In the genomic region with DNA sequence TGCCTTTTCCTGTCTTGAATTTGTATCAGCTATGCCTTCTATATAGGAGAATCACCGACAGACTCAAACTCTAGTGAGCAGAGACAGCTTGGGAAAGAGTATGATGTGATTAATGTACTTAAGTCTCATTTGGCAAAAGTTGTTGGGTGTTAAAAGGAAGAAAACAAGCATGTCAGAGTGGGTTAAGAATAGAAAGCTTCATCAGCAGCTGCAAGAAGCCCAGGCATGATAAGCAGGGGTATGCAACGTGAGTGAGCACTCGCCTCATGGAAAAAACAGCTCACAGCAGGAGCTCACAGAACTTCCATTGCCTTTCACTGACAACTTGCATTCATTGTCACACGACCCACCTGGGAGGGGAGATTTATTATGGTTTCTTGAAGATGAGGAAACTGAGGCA, we compare ENCODE assay signal across 12 cellular contexts. TPM values are rescaled to one million over a fixed set of nuclear protein-coding genes. Genes with fewer than 3 reads are reported as not detected.
DNase-seq lines count a peak whose midpoint lies in the region; ATAC-seq and TF ChIP-seq lines count a peak whose summit lies in the region.
"Had no signal": no experiment of that assay in that cellular context is flagged by ENCODE, and none has a peak within 500 bp of the region (broad histone marks: within the 10 kb centered on the region; RNA-seq: fewer than 3 reads in every experiment).

No MANE protein-coding gene starts in this region.

- H3K27ac ChIP-seq in SJCRH30 (no peak overlapping the region), right atrium auricular region (peak overlapping the region; percentile 64 to 96)
- no peak overlapping the region for H3K27ac ChIP-seq in CD8-positive, alpha-beta memory T cell (ENCODE audit: low read depth, low read length)
- H3K27ac ChIP-seq: RWPE1 had no signal

- H3K27me3 ChIP-seq in SJCRH30: no peaks in the 10 kb centered on the region
- H3K27me3 ChIP-seq in right atrium auricular region: no peaks in the 10 kb centered on the region
- no peaks in the 10 kb centered on the region for H3K27me3 ChIP-seq in CD8-positive, alpha-beta memory T cell (ENCODE audit: insufficient read depth, low read length, poor library complexity, severe bottlenecking)

- POLR2A ChIA-PET in CD8-positive, alpha-beta memory T cell (lab: Charles Lee): no interaction called here

- CTCF ChIA-PET in CD8-positive, alpha-beta memory T cell (lab: Charles Lee): no interaction called here

- no peaks in the 10 kb centered on the region for H3K9me3 Mint-ChIP-seq in activated T-cell treated with anti-CD3 and anti-CD28 coated beads, Interleukin-2, amount 50 U/mL, for 72 hours
- H3K9me3 Mint-ChIP-seq in CD8-positive, alpha-beta memory T cell: no peaks in the 10 kb centered on the region

- peaks cover 76% of the 10 kb centered on the region for H3K4me1 Mint-ChIP-seq in activated T-cell treated with anti-CD3 and anti-CD28 coated beads, Interleukin-2, amount 50 U/mL, for 72 hours (ENCODE audit: low read depth)
- H3K4me1 Mint-ChIP-seq in CD8-positive, alpha-beta memory T cell: peaks cover 4 to 18% (median 10%) of the 10 kb centered on the region in 3 donors

- no peaks in the 10 kb centered on the region for H3K36me3 Mint-ChIP-seq in activated T-cell treated with anti-CD3 and anti-CD28 coated beads, Interleukin-2, amount 50 U/mL, for 72 hours (ENCODE audit: insufficient read depth in 2 of 2)
- H3K36me3 Mint-ChIP-seq in CD8-positive, alpha-beta memory T cell: peaks cover 0 to 4% (median 2%) of the 10 kb centered on the region in 3 donors

- H3K9me3 ChIP-seq in SJCRH30 (replicated peaks) (no peaks in the 10 kb centered on the region), right atrium auricular region (no peaks in the 10 kb centered on the region)
- H3K9me3 ChIP-seq in CD8-positive, alpha-beta memory T cell (ENCODE audit: low read length): no peaks in the 10 kb centered on the region
- H3K9me3 ChIP-seq: Caco-2 had no signal

- peak; percentile 58 to 66 for ATAC-seq in activated T-cell treated with anti-CD3 and anti-CD28 coated beads, Interleukin-2, amount 50 U/mL, for 72 hours (replicated peaks in 1 of 2)
- ATAC-seq in HG03460 (IDR thresholded peaks at IDR 0.05; ENCODE audit: unreplicated experiment) (no peak), GM21381 (IDR thresholded peaks at IDR 0.05; ENCODE audit: unreplicated experiment) (no peak)

- DNase-seq in SJCRH30 (peak; percentile 32 to 59), right atrium auricular region (ENCODE audit: low spot score) (peak; percentile 63)
- peak; percentile 47 to 53 for DNase-seq in activated T-cell treated with anti-CD3 and anti-CD28 coated beads, Interleukin-2, amount 50 U/mL, for 72 hours
- DNase-seq in stimulated activated CD8-positive, alpha-beta memory T cell treated with anti-CD3 and anti-CD28 coated beads, Interleukin-12 subunit alpha, Interleukin-12 subunit beta, amount 100 ng/mL, for 24 hours (ENCODE audit: extremely low read depth): peak; percentile 14
- DNase-seq in CD8-positive, alpha-beta memory T cell: no peak
- DNase-seq: Caco-2, cortex of kidney, NCI-H2029 treated with DMSO at 0.1 percent for 48 hours had no signal

- H3K4me1 ChIP-seq in SJCRH30 (peaks cover 34% of the 10 kb centered on the region), right atrium auricular region (peaks cover 0 to 19% of the 10 kb centered on the region in 2 donors)
- peaks cover 5% of the 10 kb centered on the region for H3K4me1 ChIP-seq in CD8-positive, alpha-beta memory T cell (ENCODE audit: insufficient read depth, low read length)

- no peaks in the 10 kb centered on the region for H3K27me3 Mint-ChIP-seq in activated T-cell treated with anti-CD3 and anti-CD28 coated beads, Interleukin-2, amount 50 U/mL, for 72 hours (ENCODE audit: low read depth)
- no peaks in the 10 kb centered on the region for H3K27me3 Mint-ChIP-seq in CD8-positive, alpha-beta memory T cell

- H3K36me3 ChIP-seq in SJCRH30 (no peaks in the 10 kb centered on the region), right atrium auricular region (no peaks in the 10 kb centered on the region)
- no peaks in the 10 kb centered on the region for H3K36me3 ChIP-seq in CD8-positive, alpha-beta memory T cell (ENCODE audit: insufficient read depth, low read length)

- H3K27ac Mint-ChIP-seq in activated T-cell treated with anti-CD3 and anti-CD28 coated beads, Interleukin-2, amount 50 U/mL, for 72 hours: peak overlapping the region; percentile 13
- H3K27ac Mint-ChIP-seq in CD8-positive, alpha-beta memory T cell: no peak overlapping the region

- peak overlapping the region; percentile 15 to 29 for H3K4me3 Mint-ChIP-seq in activated T-cell treated with anti-CD3 and anti-CD28 coated beads, Interleukin-2, amount 50 U/mL, for 72 hours
- H3K4me3 Mint-ChIP-seq in CD8-positive, alpha-beta memory T cell: no peak overlapping the region

- H3K4me3 ChIP-seq in SJCRH30: no peak overlapping the region
- H3K4me3 ChIP-seq in right atrium auricular region: no peak overlapping the region
- H3K4me3 ChIP-seq in CD8-positive, alpha-beta memory T cell (ENCODE audit: low read length): no peak overlapping the region
- H3K4me3 ChIP-seq: skin epidermis had no signal

- TF ChIP-seq CTCF in right atrium auricular region (IDR thresholded peaks at IDR 0.05): no peak

RNA-seq across cellular contexts. Expression of a gene that starts 35.9 kb away (rescaled TPM):
- total RNA-seq in SJCRH30 (2014; rRNA removed; shearing (Covaris generic)): 83.3 and 88.8 TPM in 2 replicates
- total RNA-seq in activated T-cell treated with anti-CD3 and anti-CD28 coated beads, Interleukin-2, amount 50 U/mL, for 72 hours: 100 to 1,000 TPM; 177 to 213 TPM
- total RNA-seq in right atrium auricular region: 100 to 1,000 TPM; 195 to 215 TPM
- 100 to 1,000 TPM; 174 to 176 TPM for total RNA-seq in CD8-positive, alpha-beta memory T cell
- polyA plus RNA-seq in CD8-positive, alpha-beta memory T cell: 47.4 TPM

RNA-seq across cellular contexts. Expression of a gene that starts 53.3 kb away (rescaled TPM):
- 0.24 TPM in 1 of 2 replicates, not detected in the other for total RNA-seq in SJCRH30 (2014; rRNA removed; shearing (Covaris generic))
- 1 to 10 TPM; 3.0 to 8.1 TPM for total RNA-seq in activated T-cell treated with anti-CD3 and anti-CD28 coated beads, Interleukin-2, amount 50 U/mL, for 72 hours
- 1 to 10 TPM; 5.4 to 8.8 TPM for total RNA-seq in right atrium auricular region
- 1 to 10 TPM; 3.3 to 4.2 TPM for total RNA-seq in CD8-positive, alpha-beta memory T cell
- 47.1 TPM for polyA plus RNA-seq in CD8-positive, alpha-beta memory T cell

Comparison
In these comparisons a context has a peak if more than half of its experiments do, and no peak if none do; other contexts are left out.
1. DNase-seq: peak in SJCRH30 (2 of 2), activated T-cell treated with anti-CD3 and anti-CD28 coated beads, Interleukin-2, amount 50 U/mL, for 72 hours (2 of 2), right atrium auricular region (single experiment) and stimulated activated CD8-positive, alpha-beta memory T cell treated with anti-CD3 and anti-CD28 coated beads, Interleukin-12 subunit alpha, Interleukin-12 subunit beta, amount 100 ng/mL, for 24 hours (single experiment); none in CD8-positive, alpha-beta memory T cell (0 of 5).
2. H3K27ac ChIP-seq: peak in right atrium auricular region (2 of 2); none in SJCRH30 (single experiment) and CD8-positive, alpha-beta memory T cell (single experiment).
3. ATAC-seq: peak in activated T-cell treated with anti-CD3 and anti-CD28 coated beads, Interleukin-2, amount 50 U/mL, for 72 hours (2 of 2); none in HG03460 (single experiment) and GM21381 (single experiment).
4. H3K4me3 Mint-ChIP-seq: peak in activated T-cell treated with anti-CD3 and anti-CD28 coated beads, Interleukin-2, amount 50 U/mL, for 72 hours (2 of 2); none in CD8-positive, alpha-beta memory T cell (0 of 7).